In genomic region chr3:40078590-40078989, GRCh38 we compare ENCODE assay signal across 22 cellular contexts.
"Had no signal": no experiment of that assay in that cellular context is flagged by ENCODE, and none has a peak within 500 bp of the region (broad histone marks: within the 10 kb centered on the region; RNA-seq: fewer than 3 reads in every experiment).

No MANE protein-coding gene starts in this region.

- H3K9ac ChIP-seq: neural progenitor cell, parathyroid adenoma had no signal

- H3K27ac Mint-ChIP-seq: activated CD8-positive, alpha-beta T cell treated with anti-CD3 and anti-CD28 coated beads, Interleukin-2, amount 10 ng/mL, durations not matched to agents 7 days and 5 days; activated naive CD8-positive, alpha-beta T cell; activated T-cell treated with anti-CD3 and anti-CD28 coated beads, Interleukin-2, amount 50 U/mL, for 72 hours; immature natural killer cell; naive B cell; neural progenitor cell; type B pancreatic cell; WTC11 had no signal

- DNase-seq: activated CD4-positive, alpha-beta T cell treated with anti-CD3 and anti-CD28 coated beads for 48 hours; activated CD8-positive, alpha-beta memory T cell treated with anti-CD3 and anti-CD28 coated beads, Interleukin-2, amount 50 U/mL, for 48 hours; activated CD8-positive, alpha-beta T cell treated with anti-CD3 and anti-CD28 coated beads, Interleukin-2, amount 10 ng/mL, durations not matched to agents 7 days and 5 days; activated gamma-delta T cell treated with Interleukin-2 at 50 U/mL for 16 hours; activated T-cell treated with anti-CD3 and anti-CD28 coated beads, Interleukin-2, amount 50 U/mL, for 72 hours; amygdala; foreskin fibroblast; head of caudate nucleus; immature natural killer cell; lower lobe of right lung; midbrain; naive B cell; small intestine; stimulated activated CD4-positive, alpha-beta T cell treated with anti-CD3 and anti-CD28 coated beads, Interleukin-4, amount 100 ng/mL, for 24 hours; stimulated activated naive CD4-positive, alpha-beta T cell; T-helper 2 cell had no signal

- H3K4me3 Mint-ChIP-seq: activated CD8-positive, alpha-beta T cell treated with anti-CD3 and anti-CD28 coated beads, Interleukin-2, amount 10 ng/mL, durations not matched to agents 7 days and 5 days; activated naive CD8-positive, alpha-beta T cell; activated T-cell treated with anti-CD3 and anti-CD28 coated beads, Interleukin-2, amount 50 U/mL, for 72 hours; immature natural killer cell; naive B cell; neural progenitor cell; type B pancreatic cell; WTC11 had no signal

- H3K27ac ChIP-seq: esophagus muscularis mucosa, lower lobe of right lung, neural progenitor cell, parathyroid adenoma had no signal

- H3K27me3 ChIP-seq: esophagus muscularis mucosa, neural progenitor cell had no signal

- H3K9me3 ChIP-seq: esophagus muscularis mucosa, lower lobe of right lung had no signal

- H3K36me3 ChIP-seq: esophagus muscularis mucosa, lower lobe of right lung, neural progenitor cell had no signal

- H3K79me2 ChIP-seq: parathyroid adenoma had no signal

- H3K4me2 ChIP-seq: neural progenitor cell had no signal

- H3K4me1 Mint-ChIP-seq: immature natural killer cell, naive B cell, neural progenitor cell had no signal

- ATAC-seq: activated CD8-positive, alpha-beta T cell treated with anti-CD3 and anti-CD28 coated beads, Interleukin-2, amount 10 ng/mL, durations not matched to agents 7 days and 5 days; activated T-cell treated with anti-CD3 and anti-CD28 coated beads, Interleukin-2, amount 50 U/mL, for 72 hours; WTC11 had no signal

- H2AFZ ChIP-seq: neural progenitor cell, parathyroid adenoma had no signal

- H3K4me1 ChIP-seq: esophagus muscularis mucosa, lower lobe of right lung, neural progenitor cell, parathyroid adenoma had no signal

- H3K36me3 Mint-ChIP-seq: activated naive CD8-positive, alpha-beta T cell; immature natural killer cell; neural progenitor cell; type B pancreatic cell; WTC11 had no signal

- H3K4me3 ChIP-seq: esophagus muscularis mucosa, lower lobe of right lung, neural progenitor cell had no signal
